In the genomic region with DNA sequence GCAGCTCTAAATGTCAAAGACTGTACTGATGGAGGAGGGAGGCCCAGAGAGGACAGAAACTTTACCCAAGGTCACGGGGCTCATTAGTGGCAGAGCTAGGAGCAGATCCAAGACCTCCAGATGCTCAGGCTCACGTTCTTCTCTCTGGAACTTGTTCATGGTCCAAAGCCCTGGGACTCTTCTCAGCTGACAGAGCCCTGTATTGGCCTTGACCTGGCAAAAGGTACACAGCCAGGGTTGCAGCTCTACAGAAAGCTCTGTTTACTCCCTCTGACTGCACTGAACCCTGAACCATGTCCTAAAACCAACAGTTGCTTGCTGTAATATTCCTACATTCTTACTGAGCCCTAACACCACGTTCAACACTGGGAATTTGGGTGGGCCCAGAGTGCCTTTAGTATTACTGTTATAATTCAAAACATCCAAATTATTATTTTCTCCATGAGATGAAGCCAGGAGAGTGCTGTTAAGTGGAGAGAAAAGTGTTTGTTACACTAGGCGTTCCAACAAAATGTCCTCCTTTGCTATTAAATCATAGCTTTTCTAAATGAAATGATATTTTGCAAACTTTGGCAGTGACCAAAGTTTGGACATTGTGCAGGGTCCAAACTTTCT, we compare ENCODE assay signal across 23 cellular contexts.
DNase-seq lines count a peak whose midpoint lies in the region; ATAC-seq and TF ChIP-seq lines count a peak whose summit lies in the region.
"Had no signal": no experiment of that assay in that cellular context is flagged by ENCODE, and none has a peak within 500 bp of the region (broad histone marks: within the 10 kb centered on the region; RNA-seq: fewer than 3 reads in every experiment).

No MANE protein-coding gene starts in this region.

- DNase-seq in DMS 273 (lab: John Stamatoyannopoulos, UW; ENCODE audit: unreplicated experiment) (peak; percentile 57), DMS 273 treated with DMSO at 0.1 percent for 48 hours (lab: John Stamatoyannopoulos, UW) (no peak), left lung (no peak), sigmoid colon (peak; percentile 80), 8988T (no peak), coronary artery (ENCODE audit: low spot score) (no peak)
- DNase-seq: activated CD4-positive, alpha-beta T cell treated with anti-CD3 and anti-CD28 coated beads, Interleukin-2, amount 50 U/mL, for 4 hours; activated CD8-positive, alpha-beta memory T cell treated with anti-CD3 and anti-CD28 coated beads, Interleukin-2, amount 50 U/mL, for 48 hours; activated gamma-delta T cell; amniotic stem cell; esophagus squamous epithelium; glutamatergic neuron; left colon; NCI-H2029; NCI-H446 treated with DMSO at 0.1 percent for 48 hours; retina; stimulated activated CD4-positive, alpha-beta T cell treated with anti-CD3 and anti-CD28 coated beads, Interleukin-15, amount 100 ng/mL, for 24 hours had no signal

- H3K27ac ChIP-seq in left lung (no peak overlapping the region), sigmoid colon (peak overlapping the region; percentile 15 to 56 (median 38)), coronary artery (peak overlapping the region in 1 of 2 donors; percentile 27)
- H3K27ac ChIP-seq: 22Rv1, SK-N-MC, VCaP had no signal

- no peak for TF ChIP-seq EP300 in sigmoid colon (IDR thresholded peaks at IDR 0.05)

- H3K4me3 ChIP-seq in left lung (no peak overlapping the region), sigmoid colon (no peak overlapping the region), coronary artery (no peak overlapping the region)
- H3K4me3 ChIP-seq: esophagus squamous epithelium, HAP-1, SK-N-MC had no signal

- ATAC-seq in left lung (peak; percentile 38), GM19023 (IDR thresholded peaks at IDR 0.05; ENCODE audit: unreplicated experiment) (no peak), GM21529 (IDR thresholded peaks at IDR 0.05; ENCODE audit: unreplicated experiment) (no peak)
- ATAC-seq: left colon had no signal

- intact Hi-C loops in left lung (cut with DNase I): no loop called here
- intact Hi-C loops in sigmoid colon (cut with DNase I): loop anchor here (10.0 kb wide), 1 partner anchor 287 kb away; no protein-coding TSS in a partner anchor

- no peaks in the 10 kb centered on the region for H3K36me3 ChIP-seq in left lung
- H3K36me3 ChIP-seq in sigmoid colon: no peaks in the 10 kb centered on the region
- H3K36me3 ChIP-seq: esophagus squamous epithelium, HAP-1 had no signal

- TF ChIP-seq CTCF in left lung (IDR thresholded peaks at IDR 0.05): no peak
- TF ChIP-seq CTCF in sigmoid colon (IDR thresholded peaks at IDR 0.05): no peak
- TF ChIP-seq CTCF in coronary artery (IDR thresholded peaks at IDR 0.05): no peak

- H3K4me1 ChIP-seq in left lung (peaks cover 0 to 23% of the 10 kb centered on the region in 2 donors), sigmoid colon (peaks cover 0 to 43% (median 30%) of the 10 kb centered on the region in 4 donors)
- H3K4me1 ChIP-seq: esophagus squamous epithelium, HAP-1 had no signal

- WGBS in sigmoid colon, 2 donors: 60 to 73% methylated on average over 4 of the region's 4 CpGs

- no peaks in the 10 kb centered on the region for H3K9me3 ChIP-seq in left lung
- no peaks in the 10 kb centered on the region for H3K9me3 ChIP-seq in sigmoid colon
- H3K9me3 ChIP-seq: esophagus squamous epithelium, HAP-1 had no signal

- no peaks in the 10 kb centered on the region for H3K27me3 ChIP-seq in left lung
- H3K27me3 ChIP-seq in sigmoid colon: no peaks in the 10 kb centered on the region
- H3K27me3 ChIP-seq: esophagus squamous epithelium had no signal

- TF ChIP-seq POLR2A in sigmoid colon (IDR thresholded peaks at IDR 0.05): no peak

Comparison
In these comparisons a context has a peak if more than half of its experiments do, and no peak if none do; other contexts are left out.
1. DNase-seq: peak in DMS 273 (single experiment) and sigmoid colon (single experiment); none in DMS 273 treated with DMSO at 0.1 percent for 48 hours (single experiment), left lung (0 of 2), 8988T (single experiment) and coronary artery (single experiment).
2. H3K27ac ChIP-seq: peak in sigmoid colon (4 of 4); none in left lung (0 of 2).